Comparison of ENCODE assay signal across 16 cellular contexts in genomic region chr17:80662557-80662956, GRCh38.
DNase-seq lines count a peak whose midpoint lies in the region; ATAC-seq lines count a peak whose summit lies in the region.
"Had no signal": no experiment of that assay in that cellular context is flagged by ENCODE, and none has a peak within 500 bp of the region (broad histone marks: within the 10 kb centered on the region; RNA-seq: fewer than 3 reads in every experiment).

No MANE protein-coding gene starts in this region.

- H3K27ac Mint-ChIP-seq in T-helper 2 cell treated with Interferon-gamma antibody and Interleukin-4, amounts not matched to agents 5 μg/mL and 100 μg/mL, for 36 hours = peak overlapping the region; percentile 98
- H3K27ac Mint-ChIP-seq in activated naive CD8-positive, alpha-beta T cell = peak overlapping the region; percentile 82
- H3K27ac Mint-ChIP-seq in activated naive CD8-positive, alpha-beta T cell treated with anti-CD3 and anti-CD28 coated beads, Interleukin-2, amount 50 U/mL, for 24 hours = no peak overlapping the region
- peak overlapping the region; percentile 82 for H3K27ac Mint-ChIP-seq in activated T-helper 1 cell treated with anti-CD3 and anti-CD28 coated beads, Interleukin-12 subunit alpha, Interleukin-12 subunit beta, Interleukin-2, Interleukin-4 antibody, amounts not matched to agents 30 ng/mL and 10 ng/mL and 1 ng/mL, durations not matched to agents 14 hours and 24 hours and 36 hours

- no peak overlapping the region for H3K4me3 Mint-ChIP-seq in T-helper 2 cell treated with Interferon-gamma antibody and Interleukin-4, amounts not matched to agents 5 μg/mL and 100 μg/mL, for 36 hours
- no peak overlapping the region for H3K4me3 Mint-ChIP-seq in activated naive CD8-positive, alpha-beta T cell
- no peak overlapping the region for H3K4me3 Mint-ChIP-seq in activated naive CD8-positive, alpha-beta T cell treated with anti-CD3 and anti-CD28 coated beads, Interleukin-2, amount 50 U/mL, for 24 hours
- H3K4me3 Mint-ChIP-seq in activated T-helper 1 cell treated with anti-CD3 and anti-CD28 coated beads, Interleukin-12 subunit alpha, Interleukin-12 subunit beta, Interleukin-2, Interleukin-4 antibody, amounts not matched to agents 30 ng/mL and 10 ng/mL and 1 ng/mL, durations not matched to agents 14 hours and 24 hours and 36 hours = no peak overlapping the region
- H3K4me3 Mint-ChIP-seq: H9 had no signal

- H3K4me1 Mint-ChIP-seq in T-helper 2 cell treated with Interferon-gamma antibody and Interleukin-4, amounts not matched to agents 5 μg/mL and 100 μg/mL, for 36 hours (ENCODE audit: low read depth) = peaks cover 63% of the 10 kb centered on the region
- H3K4me1 Mint-ChIP-seq in activated naive CD8-positive, alpha-beta T cell (ENCODE audit: low read depth) = peaks cover 69% of the 10 kb centered on the region
- peaks cover 53% of the 10 kb centered on the region for H3K4me1 Mint-ChIP-seq in activated naive CD8-positive, alpha-beta T cell treated with anti-CD3 and anti-CD28 coated beads, Interleukin-2, amount 50 U/mL, for 24 hours
- H3K4me1 Mint-ChIP-seq in activated T-helper 1 cell treated with anti-CD3 and anti-CD28 coated beads, Interleukin-12 subunit alpha, Interleukin-12 subunit beta, Interleukin-2, Interleukin-4 antibody, amounts not matched to agents 30 ng/mL and 10 ng/mL and 1 ng/mL, durations not matched to agents 14 hours and 24 hours and 36 hours (ENCODE audit: low read depth) = peaks cover 72% of the 10 kb centered on the region

- no peak for ATAC-seq in activated naive CD8-positive, alpha-beta T cell treated with anti-CD3 and anti-CD28 coated beads, Interleukin-2, amount 50 U/mL, for 24 hours
- ATAC-seq in HG02884 (IDR thresholded peaks at IDR 0.05; ENCODE audit: unreplicated experiment) (no peak), GM19023 (IDR thresholded peaks at IDR 0.05; ENCODE audit: unreplicated experiment) (no peak)
- ATAC-seq: GM12878, HepG2 had no signal

- no peaks in the 10 kb centered on the region for H3K27me3 Mint-ChIP-seq in T-helper 2 cell treated with Interferon-gamma antibody and Interleukin-4, amounts not matched to agents 5 μg/mL and 100 μg/mL, for 36 hours (ENCODE audit: low read depth)
- H3K27me3 Mint-ChIP-seq in activated naive CD8-positive, alpha-beta T cell = no peaks in the 10 kb centered on the region
- H3K27me3 Mint-ChIP-seq in activated naive CD8-positive, alpha-beta T cell treated with anti-CD3 and anti-CD28 coated beads, Interleukin-2, amount 50 U/mL, for 24 hours = no peaks in the 10 kb centered on the region
- no peaks in the 10 kb centered on the region for H3K27me3 Mint-ChIP-seq in activated T-helper 1 cell treated with anti-CD3 and anti-CD28 coated beads, Interleukin-12 subunit alpha, Interleukin-12 subunit beta, Interleukin-2, Interleukin-4 antibody, amounts not matched to agents 30 ng/mL and 10 ng/mL and 1 ng/mL, durations not matched to agents 14 hours and 24 hours and 36 hours (ENCODE audit: insufficient read depth)

- DNase-seq in T-helper 2 cell treated with Interferon-gamma antibody and Interleukin-4, amounts not matched to agents 5 μg/mL and 100 μg/mL, for 36 hours (ENCODE audit: low spot score) = no peak
- no peak for DNase-seq in T-helper 2 cell
- no peak for DNase-seq in activated naive CD8-positive, alpha-beta T cell treated with anti-CD3 and anti-CD28 coated beads, Interleukin-2, amount 50 U/mL, for 24 hours
- DNase-seq in activated T-helper 1 cell treated with anti-CD3 and anti-CD28 coated beads, Interleukin-12 subunit alpha, Interleukin-12 subunit beta, Interleukin-2, Interleukin-4 antibody, amounts not matched to agents 30 ng/mL and 10 ng/mL and 1 ng/mL, durations not matched to agents 14 hours and 24 hours and 36 hours (ENCODE audit: low spot score) = no peak
- no peak for DNase-seq in GM03348 (ENCODE audit: low spot score)
- DNase-seq: H9, Karpas-422, NCI-H1417 treated with DMSO at 0.1 percent for 48 hours, NCI-H2029, NCI-H524, SHP77 treated with DMSO at 0.1 percent for 48 hours had no signal

- peaks cover 13% of the 10 kb centered on the region for H3K9me3 Mint-ChIP-seq in T-helper 2 cell treated with Interferon-gamma antibody and Interleukin-4, amounts not matched to agents 5 μg/mL and 100 μg/mL, for 36 hours
- no peaks in the 10 kb centered on the region for H3K9me3 Mint-ChIP-seq in activated naive CD8-positive, alpha-beta T cell (ENCODE audit: low read depth)
- H3K9me3 Mint-ChIP-seq in activated naive CD8-positive, alpha-beta T cell treated with anti-CD3 and anti-CD28 coated beads, Interleukin-2, amount 50 U/mL, for 24 hours = peaks cover 7% of the 10 kb centered on the region
- H3K9me3 Mint-ChIP-seq in activated T-helper 1 cell treated with anti-CD3 and anti-CD28 coated beads, Interleukin-12 subunit alpha, Interleukin-12 subunit beta, Interleukin-2, Interleukin-4 antibody, amounts not matched to agents 30 ng/mL and 10 ng/mL and 1 ng/mL, durations not matched to agents 14 hours and 24 hours and 36 hours = peaks cover 13% of the 10 kb centered on the region
- H3K9me3 Mint-ChIP-seq: H9 had no signal

- H3K36me3 Mint-ChIP-seq in T-helper 2 cell treated with Interferon-gamma antibody and Interleukin-4, amounts not matched to agents 5 μg/mL and 100 μg/mL, for 36 hours (ENCODE audit: low read depth) = peaks cover 45% of the 10 kb centered on the region
- H3K36me3 Mint-ChIP-seq in activated naive CD8-positive, alpha-beta T cell = peaks cover 8% of the 10 kb centered on the region
- H3K36me3 Mint-ChIP-seq in activated naive CD8-positive, alpha-beta T cell treated with anti-CD3 and anti-CD28 coated beads, Interleukin-2, amount 50 U/mL, for 24 hours (ENCODE audit: low read depth) = peaks cover 26% of the 10 kb centered on the region
- H3K36me3 Mint-ChIP-seq in activated T-helper 1 cell treated with anti-CD3 and anti-CD28 coated beads, Interleukin-12 subunit alpha, Interleukin-12 subunit beta, Interleukin-2, Interleukin-4 antibody, amounts not matched to agents 30 ng/mL and 10 ng/mL and 1 ng/mL, durations not matched to agents 14 hours and 24 hours and 36 hours (ENCODE audit: low read depth) = peaks cover 27% of the 10 kb centered on the region

- intact Hi-C loops in activated T-helper 1 cell treated with anti-CD3 and anti-CD28 coated beads, Interleukin-12 subunit alpha, Interleukin-12 subunit beta, Interleukin-2, Interleukin-4 antibody, amounts not matched to agents 30 ng/mL and 10 ng/mL and 1 ng/mL, durations not matched to agents 14 hours and 24 hours and 36 hours (cut with micrococcal nuclease) = no loop called here
